ENCODE assay signal across 17 cellular contexts in the genomic region with DNA sequence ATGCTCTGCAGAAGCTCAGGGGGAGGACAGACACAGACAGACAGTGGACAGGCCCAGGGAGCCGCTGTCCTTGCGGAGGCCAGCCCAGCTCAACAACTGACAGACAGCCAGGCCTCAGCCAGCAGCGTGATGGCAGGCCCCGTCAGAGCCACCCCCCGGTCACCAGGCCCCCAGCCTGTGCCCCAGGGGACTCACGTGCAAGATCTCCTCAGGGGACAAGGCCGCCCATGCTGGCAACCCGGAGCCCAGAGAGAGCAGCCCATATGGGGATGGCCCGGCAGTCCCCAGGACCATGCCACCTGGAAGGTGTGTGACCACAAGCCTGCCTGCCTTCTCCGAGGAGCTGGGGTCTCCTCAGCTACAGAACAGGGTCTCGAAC. TPM values are rescaled to one million over a fixed set of nuclear protein-coding genes. Genes with fewer than 3 reads are reported as not detected.
DNase-seq lines count a peak whose midpoint lies in the region; ATAC-seq lines count a peak whose summit lies in the region.
"Had no signal": no experiment of that assay in that cellular context is flagged by ENCODE, and none has a peak within 500 bp of the region (broad histone marks: within the 10 kb centered on the region; RNA-seq: fewer than 3 reads in every experiment).

No MANE protein-coding gene starts in this region.

- H3K4me1 Mint-ChIP-seq in activated CD8-positive, alpha-beta memory T cell treated with anti-CD3 and anti-CD28 coated beads, Interleukin-2, amount 10 ng/mL, durations not matched to agents 7 days and 5 days = peaks cover 33% of the 10 kb centered on the region

- intact Hi-C loops in sciatic nerve (cut with DNase I) = loop anchor here (5.0 kb wide), 1 partner anchor 152 kb away; no protein-coding TSS in a partner anchor

- H3K4me3 Mint-ChIP-seq in activated CD8-positive, alpha-beta memory T cell treated with anti-CD3 and anti-CD28 coated beads, Interleukin-2, amount 10 ng/mL, durations not matched to agents 7 days and 5 days = no peak overlapping the region

- CTCF ChIA-PET in activated CD8-positive, alpha-beta memory T cell treated with anti-CD3 and anti-CD28 coated beads, Interleukin-2, amount 10 ng/mL, durations not matched to agents 7 days and 5 days (lab: Charles Lee) = interaction anchor here (0.8 to 1.5 kb wide), 3 partner anchors 8 to 28 kb away, joined by 3 to 8 read pairs (median 3); a partner anchor contains a TSS

- H3K27me3 ChIP-seq in H7 (ENCODE audit: control insufficient read depth, insufficient read depth, low read length) = no peaks in the 10 kb centered on the region
- no peaks in the 10 kb centered on the region for H3K27me3 ChIP-seq in effector memory CD4-positive, alpha-beta T cell (replicated peaks; ENCODE audit: control insufficient read depth, insufficient read depth, low read length, poor library complexity, severe bottlenecking)
- H3K27me3 ChIP-seq: tibial nerve had no signal

- H3K27ac Mint-ChIP-seq in activated CD8-positive, alpha-beta memory T cell treated with anti-CD3 and anti-CD28 coated beads, Interleukin-2, amount 10 ng/mL, durations not matched to agents 7 days and 5 days = no peak overlapping the region
- H3K27ac Mint-ChIP-seq: activated T-helper 2 cell treated with anti-CD3 and anti-CD28 coated beads, Interferon-gamma antibody, Interleukin-2, Interleukin-4, amounts not matched to agents 10 μg/mL and 5 μg/mL and 100 μg/mL, durations not matched to agents 14 hours and 24 hours and 36 hours had no signal

- peaks cover 3% of the 10 kb centered on the region for H3K27me3 Mint-ChIP-seq in activated CD8-positive, alpha-beta memory T cell treated with anti-CD3 and anti-CD28 coated beads, Interleukin-2, amount 10 ng/mL, durations not matched to agents 7 days and 5 days

- H3K36me3 Mint-ChIP-seq in activated CD8-positive, alpha-beta memory T cell treated with anti-CD3 and anti-CD28 coated beads, Interleukin-2, amount 10 ng/mL, durations not matched to agents 7 days and 5 days = peaks cover 3% of the 10 kb centered on the region

- H3K9me3 Mint-ChIP-seq in activated CD8-positive, alpha-beta memory T cell treated with anti-CD3 and anti-CD28 coated beads, Interleukin-2, amount 10 ng/mL, durations not matched to agents 7 days and 5 days (ENCODE audit: low read depth) = no peaks in the 10 kb centered on the region
- H3K9me3 Mint-ChIP-seq: activated T-helper 2 cell treated with anti-CD3 and anti-CD28 coated beads, Interferon-gamma antibody, Interleukin-2, Interleukin-4, amounts not matched to agents 10 μg/mL and 5 μg/mL and 100 μg/mL, durations not matched to agents 14 hours and 24 hours and 36 hours had no signal

- H3K4me3 ChIP-seq in H7 (ENCODE audit: insufficient read depth, low read depth, low read length) = no peak overlapping the region
- no peak overlapping the region for H3K4me3 ChIP-seq in effector memory CD4-positive, alpha-beta T cell (ENCODE audit: insufficient read depth, low read depth, low read length, poor library complexity, severe bottlenecking)
- H3K4me3 ChIP-seq: tibial nerve had no signal

- H3K4me1 ChIP-seq in effector memory CD4-positive, alpha-beta T cell (ENCODE audit: control insufficient read depth, insufficient read depth, low read length, poor library complexity, severe bottlenecking) = peaks cover 30% of the 10 kb centered on the region

- no peak for ATAC-seq in activated CD8-positive, alpha-beta memory T cell treated with anti-CD3 and anti-CD28 coated beads, Interleukin-2, amount 10 ng/mL, durations not matched to agents 7 days and 5 days
- no peak for ATAC-seq in sciatic nerve

- no peaks in the 10 kb centered on the region for H3K36me3 ChIP-seq in H7 (replicated peaks; ENCODE audit: control insufficient read depth, insufficient read depth, low read length)
- no peaks in the 10 kb centered on the region for H3K36me3 ChIP-seq in effector memory CD4-positive, alpha-beta T cell (ENCODE audit: control insufficient read depth, insufficient read depth, low read length)
- H3K36me3 ChIP-seq: tibial nerve had no signal

- H3K9me3 ChIP-seq in effector memory CD4-positive, alpha-beta T cell (ENCODE audit: control insufficient read depth, low read length) = no peaks in the 10 kb centered on the region
- H3K9me3 ChIP-seq: tibial nerve had no signal

- H3K27ac ChIP-seq in effector memory CD4-positive, alpha-beta T cell (ENCODE audit: insufficient read depth, low read length, poor library complexity, severe bottlenecking) = peak overlapping the region; percentile 73
- H3K27ac ChIP-seq: tibial nerve had no signal

- DNase-seq in activated CD8-positive, alpha-beta memory T cell treated with anti-CD3 and anti-CD28 coated beads for 24 hours = peak; percentile 57
- DNase-seq in activated CD8-positive, alpha-beta memory T cell treated with anti-CD3 and anti-CD28 coated beads, Interleukin-2, amount 10 ng/mL, durations not matched to agents 7 days and 5 days = no peak
- DNase-seq in H7 (peak; percentile 26), sciatic nerve (ENCODE audit: low spot score) (peak; percentile 34), Ammon's horn (ENCODE audit: low spot score) (no peak), HuH-7 (ENCODE audit: low spot score) (no peak), iPS-NIHi7 (ENCODE audit: extremely low spot score) (no peak)
- DNase-seq in effector memory CD4-positive, alpha-beta T cell = no peak
- DNase-seq: activated CD4-positive, alpha-beta T cell treated with anti-CD3 and anti-CD28 coated beads, Interleukin-2, amount 50 U/mL, for 4 hours; DMS79; foreskin fibroblast; IMR-90; NCI-H187; NCI-H446; retina had no signal

RNA-seq across cellular contexts. Expression of a gene that starts 28.0 kb away (rescaled TPM):
- 10 to 100 TPM; 13.7 to 14.3 TPM for total RNA-seq in activated CD8-positive, alpha-beta memory T cell treated with anti-CD3 and anti-CD28 coated beads, Interleukin-2, amount 10 ng/mL, durations not matched to agents 7 days and 5 days
- 13.4 and 22.3 TPM in 2 replicates for total RNA-seq in H7 (2014; rRNA removed; shearing (Covaris generic))
- total RNA-seq in sciatic nerve = 84.7 TPM

RNA-seq across cellular contexts. Expression of a gene that starts 48.0 kb away (rescaled TPM):
- total RNA-seq in activated CD8-positive, alpha-beta memory T cell treated with anti-CD3 and anti-CD28 coated beads, Interleukin-2, amount 10 ng/mL, durations not matched to agents 7 days and 5 days = 10 to 100 TPM; 29.8 to 34.5 TPM
- total RNA-seq in H7 (2014; rRNA removed; shearing (Covaris generic)) = 8.5 and 16.4 TPM in 2 replicates
- 15.4 TPM for total RNA-seq in sciatic nerve

RNA-seq across cellular contexts. Expression of a gene that starts 48.0 kb away (rescaled TPM):
- 1 to 10 TPM; 5.5 to 5.6 TPM for total RNA-seq in activated CD8-positive, alpha-beta memory T cell treated with anti-CD3 and anti-CD28 coated beads, Interleukin-2, amount 10 ng/mL, durations not matched to agents 7 days and 5 days
- total RNA-seq in H7 (2014; rRNA removed; shearing (Covaris generic)) = 0.96 and 2.4 TPM in 2 replicates
- 7.7 TPM for total RNA-seq in sciatic nerve

Comparison
In these comparisons a context has a peak if more than half of its experiments do, and no peak if none do; other contexts are left out.
1. DNase-seq: peak in activated CD8-positive, alpha-beta memory T cell treated with anti-CD3 and anti-CD28 coated beads for 24 hours (single experiment), H7 (single experiment) and sciatic nerve (single experiment); none in activated CD8-positive, alpha-beta memory T cell treated with anti-CD3 and anti-CD28 coated beads, Interleukin-2, amount 10 ng/mL, durations not matched to agents 7 days and 5 days (single experiment), effector memory CD4-positive, alpha-beta T cell (0 of 3), Ammon's horn (single experiment), HuH-7 (single experiment) and iPS-NIHi7 (single experiment).